23 cellular contexts compared by ENCODE assay signal in genomic region chr15:23420806-23421575, GRCh38. TPM values are rescaled to one million over a fixed set of nuclear protein-coding genes. Genes with fewer than 3 reads are reported as not detected.
DNase-seq lines count a peak whose midpoint lies in the region; ATAC-seq and TF ChIP-seq lines count a peak whose summit lies in the region.
"Had no signal": no experiment of that assay in that cellular context is flagged by ENCODE, and none has a peak within 500 bp of the region (broad histone marks: within the 10 kb centered on the region; RNA-seq: fewer than 3 reads in every experiment).

No MANE protein-coding gene starts in this region.

- no peaks in the 10 kb centered on the region for H3K4me1 Mint-ChIP-seq in CD8-positive, alpha-beta T cell (ENCODE audit: low read depth)
- H3K4me1 Mint-ChIP-seq: activated naive CD8-positive, alpha-beta T cell treated with anti-CD3 and anti-CD28 coated beads, Interleukin-2, amount 50 U/mL, for 24 hours; CD4-positive, CD25-positive, alpha-beta regulatory T cell had no signal

- H3K27ac ChIP-seq in CD8-positive, alpha-beta T cell (ENCODE audit: low read depth, low read length) = no peak overlapping the region
- H3K27ac ChIP-seq: RWPE1 had no signal

- no peaks in the 10 kb centered on the region for H3K36me3 Mint-ChIP-seq in CD8-positive, alpha-beta T cell
- H3K36me3 Mint-ChIP-seq: CD4-positive, CD25-positive, alpha-beta regulatory T cell had no signal

- no peak overlapping the region for H3K4me3 ChIP-seq in fibroblast of mammary gland (ENCODE audit: control insufficient read depth, low read depth, low read length)
- H3K4me3 ChIP-seq in skeletal muscle cell (ENCODE audit: low read depth, low read length) = no peak overlapping the region
- no peak overlapping the region for H3K4me3 ChIP-seq in CD8-positive, alpha-beta T cell (ENCODE audit: low read depth, low read length)
- H3K4me3 ChIP-seq in lower leg skin (ENCODE audit: low read depth, poor library complexity, severe bottlenecking) = no peak overlapping the region
- H3K4me3 ChIP-seq: heart right ventricle, K562 had no signal

- intact Hi-C loops in CD8-positive, alpha-beta T cell (cut with DNase I, micrococcal nuclease) = no loop called here
- intact Hi-C loops in lower leg skin (cut with DNase I; ENCODE audit: low total_unique reads) = loop anchor here (1.0 kb wide), 1 partner anchor 19 kb away; no protein-coding TSS in a partner anchor

- POLR2A ChIA-PET in CD8-positive, alpha-beta T cell (lab: Charles Lee) = no interaction called here

- CTCF ChIA-PET in CD8-positive, alpha-beta T cell (lab: Charles Lee) = no interaction called here

- TF ChIP-seq CTCF in fibroblast of mammary gland (conservative IDR thresholded peaks at IDR 0.05; ENCODE audit: control insufficient read depth, insufficient read depth, low read depth, low read length) (no peak), lower leg skin (IDR thresholded peaks at IDR 0.05) (no peak)
- TF ChIP-seq CTCF in CD8-positive, alpha-beta T cell (IDR thresholded peaks at IDR 0.05) = no peak

- peak; percentile 43 for ATAC-seq in GM18909 (IDR thresholded peaks at IDR 0.05; ENCODE audit: poor library complexity, unreplicated experiment)
- no peak for ATAC-seq in CD8-positive, alpha-beta T cell
- ATAC-seq: activated naive CD8-positive, alpha-beta T cell treated with anti-CD3 and anti-CD28 coated beads, Interleukin-2, amount 50 U/mL, for 24 hours; K562 had no signal

- no peaks in the 10 kb centered on the region for H3K9me3 ChIP-seq in CD8-positive, alpha-beta T cell (ENCODE audit: low read length)
- H3K9me3 ChIP-seq: heart right ventricle had no signal

- no peaks in the 10 kb centered on the region for H3K27me3 ChIP-seq in CD8-positive, alpha-beta T cell (ENCODE audit: insufficient read depth, low read length)
- H3K27me3 ChIP-seq: heart right ventricle had no signal

- H3K27me3 Mint-ChIP-seq in CD8-positive, alpha-beta T cell (ENCODE audit: low read depth) = no peaks in the 10 kb centered on the region
- H3K27me3 Mint-ChIP-seq: activated naive CD8-positive, alpha-beta T cell treated with anti-CD3 and anti-CD28 coated beads, Interleukin-2, amount 50 U/mL, for 24 hours; CD4-positive, CD25-positive, alpha-beta regulatory T cell; progenitor cell of endocrine pancreas had no signal

- DNase-seq in M059J (ENCODE audit: low read depth) (peak; percentile 10), fibroblast of mammary gland (ENCODE audit: low read depth) (peak; percentile 34), skeletal muscle cell (ENCODE audit: low read depth) (peak; percentile 6), NCI-H82 (lab: John Stamatoyannopoulos, UW) (no peak), lower leg skin (ENCODE audit: low spot score in 2 of 2) (no peak), NCI-H128 (lab: John Stamatoyannopoulos, UW; ENCODE audit: unreplicated experiment) (no peak)
- no peak for DNase-seq in CD8-positive, alpha-beta T cell
- DNase-seq: activated CD4-positive, alpha-beta T cell treated with anti-CD3 and anti-CD28 coated beads for 48 hours; activated naive CD8-positive, alpha-beta T cell treated with anti-CD3 and anti-CD28 coated beads, Interleukin-2, amount 50 U/mL, for 24 hours; activated T-cell treated with anti-CD3 and anti-CD28 coated beads for 4 hours; CD4-positive, CD25-positive, alpha-beta regulatory T cell; EL; heart right ventricle; kidney glomerular epithelial cell; NCI-H1930; NCI-H69; stimulated activated CD4-positive, alpha-beta T cell treated with anti-CD3 and anti-CD28 coated beads, Interleukin-15, amount 100 ng/mL, for 24 hours had no signal

- TF ChIP-seq POLR2A in lower leg skin (IDR thresholded peaks at IDR 0.05) = no peak

- no peak overlapping the region for H3K4me3 Mint-ChIP-seq in CD8-positive, alpha-beta T cell
- H3K4me3 Mint-ChIP-seq: activated naive CD8-positive, alpha-beta T cell treated with anti-CD3 and anti-CD28 coated beads, Interleukin-2, amount 50 U/mL, for 24 hours; CD4-positive, CD25-positive, alpha-beta regulatory T cell had no signal

- H3K27ac Mint-ChIP-seq in CD8-positive, alpha-beta T cell = no peak overlapping the region
- H3K27ac Mint-ChIP-seq: activated naive CD8-positive, alpha-beta T cell treated with anti-CD3 and anti-CD28 coated beads, Interleukin-2, amount 50 U/mL, for 24 hours; CD4-positive, CD25-positive, alpha-beta regulatory T cell; progenitor cell of endocrine pancreas had no signal

- H3K4me1 ChIP-seq in CD8-positive, alpha-beta T cell (ENCODE audit: insufficient read depth, low read length) = no peaks in the 10 kb centered on the region

- no peaks in the 10 kb centered on the region for H3K9me3 Mint-ChIP-seq in CD8-positive, alpha-beta T cell
- H3K9me3 Mint-ChIP-seq: CD4-positive, CD25-positive, alpha-beta regulatory T cell had no signal

- H3K36me3 ChIP-seq in CD8-positive, alpha-beta T cell (ENCODE audit: insufficient read depth, low read length) = no peaks in the 10 kb centered on the region
- H3K36me3 ChIP-seq: heart right ventricle had no signal

- 57 to 65% methylated on average over 10 to 16 of the region's 16 CpGs for WGBS in lower leg skin, 2 donors

RNA-seq across cellular contexts. Expression of gene GOLGA6L2, which starts 26.1 kb away (rescaled TPM):
- total RNA-seq in M059J (2014; rRNA removed; shearing (Covaris generic)) = not detected in 2 replicates
- not detected for total RNA-seq in CD8-positive, alpha-beta T cell
- not detected for total RNA-seq in lower leg skin
- total RNA-seq: CD4-positive, CD25-positive, alpha-beta regulatory T cell; H4; K562; temporal lobe had no signal

Comparison
In these comparisons a context has a peak if more than half of its experiments do, and no peak if none do; other contexts are left out.
1. DNase-seq: peak in M059J (single experiment), fibroblast of mammary gland (single experiment) and skeletal muscle cell (single experiment); none in NCI-H82 (single experiment), CD8-positive, alpha-beta T cell (0 of 7), lower leg skin (0 of 2) and NCI-H128 (single experiment).